Comparison of ENCODE assay signal across 8 cellular contexts in genomic region chr3:11944052-11944673, GRCh38.
A peak's percentile ranks its signal among the peaks of the same experiment; 100 is the strongest.
DNase-seq lines count a peak whose midpoint lies in the region; ATAC-seq, FAIRE-seq and TF ChIP-seq lines count a peak whose summit lies in the region.

No MANE protein-coding gene starts in this region.

- 21% methylated on average over 7 of the region's 7 CpGs for WGBS in right lobe of liver (ENCODE audit: insufficient coverage, low coverage, low lambda C conversion rate, missing lambda C conversion rate)

- DNase-seq in NAMALWA (ENCODE audit: low spot score), result peak; percentile 9
- DNase-seq in MCF 10A (ENCODE audit: unreplicated experiment), result peak; percentile 60
- DNase-seq in right lobe of liver, result no peak
- no peak for DNase-seq in effector CD4-positive, alpha-beta T cell
- no peak for DNase-seq in activated CD8-positive, alpha-beta memory T cell treated with anti-CD3 and anti-CD28 coated beads, Interleukin-2, amount 50 U/mL, for 4 hours
- DNase-seq in coronary artery (ENCODE audit: low spot score), result no peak

- intact Hi-C loops in MCF 10A (cut with micrococcal nuclease) (loop anchor here (1.0 to 5.0 kb wide), 2 partner anchors 102 to 193 kb away; no protein-coding TSS in a partner anchor), right lobe of liver (cut with DNase I) (no loop called here)

- no peak overlapping the region for H3K27ac Mint-ChIP-seq in MCF 10A (ENCODE audit: low read depth, unreplicated experiment)

- peak; percentile 86 to 92 (median 90) for ATAC-seq in right lobe of liver
- no peak for ATAC-seq in GM21423 (IDR thresholded peaks at IDR 0.05; ENCODE audit: unreplicated experiment)

- no peak overlapping the region for H3K4me3 Mint-ChIP-seq in MCF 10A (ENCODE audit: unreplicated experiment)

- H3K27me3 ChIP-seq in right lobe of liver, result no peaks in the 10 kb centered on the region

- BruUV-seq in MCF 10A (replicated peaks; lab: Mats Ljungman, UMichigan), result no TSS peak

- TF ChIP-seq CTCF in MCF 10A (IDR thresholded peaks at IDR 0.05; ENCODE audit: unreplicated experiment), result peak; percentile 50
- peak; percentile 34 to 75 (median 71) for TF ChIP-seq CTCF in right lobe of liver (IDR thresholded peaks at IDR 0.05)
- TF ChIP-seq CTCF in coronary artery (IDR thresholded peaks at IDR 0.05), result no peak

- H3K4me1 ChIP-seq in right lobe of liver, result no peaks in the 10 kb centered on the region

- H3K36me3 Mint-ChIP-seq in MCF 10A (ENCODE audit: insufficient read depth, unreplicated experiment), result no peaks in the 10 kb centered on the region

- POLR2A ChIA-PET in MCF 10A (lab: Yijun Ruan, JAX), result interaction anchor here (0.7 kb wide), 1 partner anchor 9 kb away, joined by 3 read pairs; no protein-coding TSS in a partner anchor

- H3K4me1 Mint-ChIP-seq in MCF 10A (ENCODE audit: insufficient read depth, unreplicated experiment), result no peaks in the 10 kb centered on the region

- H3K36me3 ChIP-seq in right lobe of liver, result no peaks in the 10 kb centered on the region

- CTCF ChIA-PET in MCF 10A (lab: Yijun Ruan, JAX), result interaction anchor here (0.6 to 2.9 kb wide), 7 partner anchors 10 to 1207 kb away, joined by 3 to 13 read pairs (median 4); no protein-coding TSS in a partner anchor

- peaks cover 17% of the 10 kb centered on the region for H3K27me3 Mint-ChIP-seq in MCF 10A (ENCODE audit: insufficient read depth, unreplicated experiment)

- H3K9me3 Mint-ChIP-seq in MCF 10A (ENCODE audit: unreplicated experiment), result no peaks in the 10 kb centered on the region

- H3K9me3 ChIP-seq in right lobe of liver, result no peaks in the 10 kb centered on the region

- no peak overlapping the region for H3K27ac ChIP-seq in right lobe of liver
- H3K27ac ChIP-seq in coronary artery, result no peak overlapping the region

- FAIRE-seq in G401.6 (lab: Jason Lieb, UNC), result peak; percentile 85

- no peak overlapping the region for H3K4me3 ChIP-seq in right lobe of liver
- H3K4me3 ChIP-seq in coronary artery, result no peak overlapping the region

- TF ChIP-seq POLR2A in right lobe of liver (IDR thresholded peaks at IDR 0.05), result no peak

Comparison
In these comparisons a context has a peak if more than half of its experiments do, and no peak if none do; other contexts are left out.
1. DNase-seq: peak in NAMALWA (single experiment) and MCF 10A (single experiment); none in right lobe of liver (0 of 3), effector CD4-positive, alpha-beta T cell (single experiment), activated CD8-positive, alpha-beta memory T cell treated with anti-CD3 and anti-CD28 coated beads, Interleukin-2, amount 50 U/mL, for 4 hours (single experiment) and coronary artery (single experiment).